1 cellular context compared by ENCODE assay signal in genomic region chr1:3992103-3992556, GRCh38.
TF ChIP-seq lines count a peak whose summit lies in the region.

No MANE protein-coding gene starts in this region.

TF ChIP-seq in K562, 482 proteins besides CTCF, POLR2A, EP300 and RAD21 (continued from another document and continues in another):
- TF ChIP-seq JUN (IDR thresholded peaks at IDR 0.05; ENCODE audit: borderline replicate concordance, low read depth, low read length) (peak; percentile 96), JUN (CRISPR knock-in tag; IDR thresholded peaks at IDR 0.05; ENCODE audit: borderline replicate concordance) (peak; percentile 99), HINFP (tag; conservative IDR thresholded peaks at IDR 0.05; ENCODE audit: low read depth) (no peak), RBM15 (IDR thresholded peaks at IDR 0.05; ENCODE audit: insufficient read depth, low read length) (no peak), ZNF79 (CRISPR knock-in tag; IDR thresholded peaks at IDR 0.05; ENCODE audit: low read depth) (no peak), TBP (optimal IDR thresholded peaks at IDR 0.05; ENCODE audit: low read depth, low read length) (no peak), RBM17 (IDR thresholded peaks at IDR 0.05; ENCODE audit: borderline replicate concordance, low read depth, low read length) (no peak), ZNF3 (CRISPR knock-in tag; IDR thresholded peaks at IDR 0.05) (no peak), ZNF224 (CRISPR knock-in tag; IDR thresholded peaks at IDR 0.05) (no peak), POU5F1 (IDR thresholded peaks at IDR 0.05; ENCODE audit: borderline replicate concordance, low read depth, low read length, partially characterized antibody) (no peak), IRF2 (CRISPR knock-in tag; IDR thresholded peaks at IDR 0.05) (no peak; the same call in 1 of the 2 replicates), ELF4 (CRISPR knock-in tag; IDR thresholded peaks at IDR 0.05) (no peak), ZNF212 (CRISPR knock-in tag; IDR thresholded peaks at IDR 0.05) (no peak), HDAC6 (IDR thresholded peaks at IDR 0.05; ENCODE audit: low read depth, low read length) (no peak), E2F4 (CRISPR knock-in tag; IDR thresholded peaks at IDR 0.05; ENCODE audit: low read depth) (no peak), KLF16 (IDR thresholded peaks at IDR 0.05) (no peak), ZFP36 (IDR thresholded peaks at IDR 0.05; ENCODE audit: low read depth, low read length, partially characterized antibody) (no peak), CHD4 (IDR thresholded peaks at IDR 0.05; ENCODE audit: insufficient read depth, insufficient replicate concordance, low read depth, low read length, poor library complexity, severe bottlenecking) (no peak), FOXJ2 (tag; IDR thresholded peaks at IDR 0.05) (no peak), TAF15 (IDR thresholded peaks at IDR 0.05; ENCODE audit: low read depth, low read length) (no peak), RBFOX2 (IDR thresholded peaks at IDR 0.05; ENCODE audit: low read depth, low read length) (no peak), NFATC3 (IDR thresholded peaks at IDR 0.05) (peak; percentile 78; the same call in 1 of the 2 replicates), MEIS2 (IDR thresholded peaks at IDR 0.05; ENCODE audit: partially characterized antibody) (no peak), HCFC1 (IDR thresholded peaks at IDR 0.05; ENCODE audit: low read depth, low read length) (no peak), PTRF (tag; IDR thresholded peaks at IDR 0.05) (no peak), ZNF41 (CRISPR knock-in tag; conservative IDR thresholded peaks at IDR 0.05) (no peak), TFE3 (CRISPR knock-in tag; IDR thresholded peaks at IDR 0.05) (no peak), CREB5 (CRISPR knock-in tag; IDR thresholded peaks at IDR 0.05) (no peak), KHSRP (IDR thresholded peaks at IDR 0.05) (peak; percentile 99), POLR2G (IDR thresholded peaks at IDR 0.05; ENCODE audit: low read depth, low read length) (no peak), ZNF165 (CRISPR knock-in tag; IDR thresholded peaks at IDR 0.05; ENCODE audit: borderline replicate concordance) (no peak), PURB (CRISPR knock-in tag; IDR thresholded peaks at IDR 0.05; ENCODE audit: low read depth) (no peak), PPARD (CRISPR knock-in tag; IDR thresholded peaks at IDR 0.05) (no peak), SRSF3 (IDR thresholded peaks at IDR 0.05; ENCODE audit: insufficient read depth, low read length) (no peak), ZNF766 (CRISPR knock-in tag; conservative IDR thresholded peaks at IDR 0.05) (no peak), TCFL5 (CRISPR knock-in tag; conservative IDR thresholded peaks at IDR 0.05) (no peak), MECOM (CRISPR knock-in tag; IDR thresholded peaks at IDR 0.05) (no peak), IFI16 (CRISPR knock-in tag; IDR thresholded peaks at IDR 0.05) (no peak), PHF21A (IDR thresholded peaks at IDR 0.05; ENCODE audit: borderline replicate concordance, low read depth) (no peak), KAT2B (IDR thresholded peaks at IDR 0.05; ENCODE audit: low read depth, low read length) (no peak), ZNF274 (IDR thresholded peaks at IDR 0.05; ENCODE audit: borderline replicate concordance, low read depth, low read length) (no peak), RBBP5 (IDR thresholded peaks at IDR 0.05; ENCODE audit: borderline replicate concordance, insufficient read depth, low read length, poor library complexity, severe bottlenecking) (no peak), ZSCAN29 (IDR thresholded peaks at IDR 0.05) (no peak), MTF1 (CRISPR knock-in tag; IDR thresholded peaks at IDR 0.05; ENCODE audit: borderline replicate concordance) (no peak), RBM39 (optimal IDR thresholded peaks at IDR 0.05; ENCODE audit: low read depth, low read length) (no peak), CXXC5 (CRISPR knock-in tag; IDR thresholded peaks at IDR 0.05) (no peak)
- TF ChIP-seq, protein P1, sequence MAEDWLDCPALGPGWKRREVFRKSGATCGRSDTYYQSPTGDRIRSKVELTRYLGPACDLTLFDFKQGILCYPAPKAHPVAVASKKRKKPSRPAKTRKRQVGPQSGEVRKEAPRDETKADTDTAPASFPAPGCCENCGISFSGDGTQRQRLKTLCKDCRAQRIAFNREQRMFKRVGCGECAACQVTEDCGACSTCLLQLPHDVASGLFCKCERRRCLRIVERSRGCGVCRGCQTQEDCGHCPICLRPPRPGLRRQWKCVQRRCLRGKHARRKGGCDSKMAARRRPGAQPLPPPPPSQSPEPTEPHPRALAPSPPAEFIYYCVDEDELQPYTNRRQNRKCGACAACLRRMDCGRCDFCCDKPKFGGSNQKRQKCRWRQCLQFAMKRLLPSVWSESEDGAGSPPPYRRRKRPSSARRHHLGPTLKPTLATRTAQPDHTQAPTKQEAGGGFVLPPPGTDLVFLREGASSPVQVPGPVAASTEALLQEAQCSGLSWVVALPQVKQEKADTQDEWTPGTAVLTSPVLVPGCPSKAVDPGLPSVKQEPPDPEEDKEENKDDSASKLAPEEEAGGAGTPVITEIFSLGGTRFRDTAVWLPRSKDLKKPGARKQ (CRISPR knock-in tag; IDR thresholded peaks at IDR 0.05) = no peak
- TF ChIP-seq, protein P2, sequence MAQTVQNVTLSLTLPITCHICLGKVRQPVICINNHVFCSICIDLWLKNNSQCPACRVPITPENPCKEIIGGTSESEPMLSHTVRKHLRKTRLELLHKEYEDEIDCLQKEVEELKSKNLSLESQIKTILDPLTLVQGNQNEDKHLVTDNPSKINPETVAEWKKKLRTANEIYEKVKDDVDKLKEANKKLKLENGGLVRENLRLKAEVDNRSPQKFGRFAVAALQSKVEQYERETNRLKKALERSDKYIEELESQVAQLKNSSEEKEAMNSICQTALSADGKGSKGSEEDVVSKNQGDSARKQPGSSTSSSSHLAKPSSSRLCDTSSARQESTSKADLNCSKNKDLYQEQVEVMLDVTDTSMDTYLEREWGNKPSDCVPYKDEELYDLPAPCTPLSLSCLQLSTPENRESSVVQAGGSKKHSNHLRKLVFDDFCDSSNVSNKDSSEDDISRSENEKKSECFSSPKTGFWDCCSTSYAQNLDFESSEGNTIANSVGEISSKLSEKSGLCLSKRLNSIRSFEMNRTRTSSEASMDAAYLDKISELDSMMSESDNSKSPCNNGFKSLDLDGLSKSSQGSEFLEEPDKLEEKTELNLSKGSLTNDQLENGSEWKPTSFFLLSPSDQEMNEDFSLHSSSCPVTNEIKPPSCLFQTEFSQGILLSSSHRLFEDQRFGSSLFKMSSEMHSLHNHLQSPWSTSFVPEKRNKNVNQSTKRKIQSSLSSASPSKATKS (CRISPR knock-in tag; IDR thresholded peaks at IDR 0.05) = no peak
- TF ChIP-seq, protein P3, sequence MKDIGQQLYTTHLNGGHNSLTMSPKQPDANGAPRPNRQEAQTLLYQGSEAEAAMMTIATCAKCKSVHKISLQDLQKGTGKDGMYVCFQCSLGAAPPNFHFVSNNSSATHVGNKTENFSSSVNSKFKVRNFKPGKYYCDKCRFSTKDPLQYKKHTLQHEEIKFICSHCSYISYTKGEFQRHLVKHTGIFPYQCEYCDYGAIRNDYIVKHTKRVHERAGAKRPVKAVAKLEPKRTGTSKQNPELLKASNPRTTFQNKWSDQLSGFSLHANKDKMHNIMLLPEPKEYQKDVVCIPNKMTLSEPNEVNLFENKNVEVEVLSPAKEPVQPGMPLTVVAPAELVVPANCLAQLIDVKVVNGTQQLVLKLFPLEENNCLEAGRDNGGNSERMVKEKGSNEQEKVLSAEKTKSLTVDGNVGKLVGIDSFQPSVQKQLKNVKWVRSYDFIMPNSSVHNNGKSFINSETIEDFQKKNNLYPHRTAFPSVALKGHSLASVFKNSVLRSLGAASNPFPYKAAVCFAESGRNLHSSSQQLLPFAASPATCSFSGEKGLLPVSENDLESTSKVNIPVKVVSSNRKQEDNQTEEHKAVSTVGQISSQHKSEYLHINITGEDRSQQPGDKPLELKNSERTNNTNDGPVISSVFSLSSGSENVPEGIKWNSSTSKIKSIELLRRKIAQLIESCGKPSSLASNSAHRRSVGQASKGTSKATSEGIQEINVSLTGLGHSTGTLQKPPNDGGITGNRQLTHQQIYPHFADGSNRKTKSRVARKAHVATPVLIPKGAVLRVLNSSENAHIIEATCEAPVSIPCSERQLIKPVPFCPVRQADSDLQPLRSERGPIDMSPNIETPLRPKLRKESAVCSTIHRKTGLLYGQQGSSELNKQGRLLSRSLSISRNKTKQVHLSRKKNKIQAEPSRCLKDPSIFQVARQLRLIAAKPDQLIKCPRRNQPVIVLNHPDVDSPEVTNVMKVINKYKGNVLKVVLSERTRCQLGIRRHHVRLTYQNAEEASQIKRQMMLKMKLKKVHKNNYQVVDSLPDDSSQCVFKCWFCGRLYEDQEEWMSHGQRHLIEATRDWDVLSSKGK (CRISPR knock-in tag; IDR thresholded peaks at IDR 0.05) = no peak
- TF ChIP-seq, protein P4, sequence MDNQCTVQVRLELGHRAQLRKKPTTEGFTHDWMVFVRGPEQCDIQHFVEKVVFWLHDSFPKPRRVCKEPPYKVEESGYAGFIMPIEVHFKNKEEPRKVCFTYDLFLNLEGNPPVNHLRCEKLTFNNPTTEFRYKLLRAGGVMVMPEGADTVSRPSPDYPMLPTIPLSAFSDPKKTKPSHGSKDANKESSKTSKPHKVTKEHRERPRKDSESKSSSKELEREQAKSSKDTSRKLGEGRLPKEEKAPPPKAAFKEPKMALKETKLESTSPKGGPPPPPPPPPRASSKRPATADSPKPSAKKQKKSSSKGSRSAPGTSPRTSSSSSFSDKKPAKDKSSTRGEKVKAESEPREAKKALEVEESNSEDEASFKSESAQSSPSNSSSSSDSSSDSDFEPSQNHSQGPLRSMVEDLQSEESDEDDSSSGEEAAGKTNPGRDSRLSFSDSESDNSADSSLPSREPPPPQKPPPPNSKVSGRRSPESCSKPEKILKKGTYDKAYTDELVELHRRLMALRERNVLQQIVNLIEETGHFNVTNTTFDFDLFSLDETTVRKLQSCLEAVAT (IDR thresholded peaks at IDR 0.05) = 0 out of 4 replicates have a peak, but pooled peaks of 1 of the 2 experiments have one; percentile 30
- TF ChIP-seq, protein P5, sequence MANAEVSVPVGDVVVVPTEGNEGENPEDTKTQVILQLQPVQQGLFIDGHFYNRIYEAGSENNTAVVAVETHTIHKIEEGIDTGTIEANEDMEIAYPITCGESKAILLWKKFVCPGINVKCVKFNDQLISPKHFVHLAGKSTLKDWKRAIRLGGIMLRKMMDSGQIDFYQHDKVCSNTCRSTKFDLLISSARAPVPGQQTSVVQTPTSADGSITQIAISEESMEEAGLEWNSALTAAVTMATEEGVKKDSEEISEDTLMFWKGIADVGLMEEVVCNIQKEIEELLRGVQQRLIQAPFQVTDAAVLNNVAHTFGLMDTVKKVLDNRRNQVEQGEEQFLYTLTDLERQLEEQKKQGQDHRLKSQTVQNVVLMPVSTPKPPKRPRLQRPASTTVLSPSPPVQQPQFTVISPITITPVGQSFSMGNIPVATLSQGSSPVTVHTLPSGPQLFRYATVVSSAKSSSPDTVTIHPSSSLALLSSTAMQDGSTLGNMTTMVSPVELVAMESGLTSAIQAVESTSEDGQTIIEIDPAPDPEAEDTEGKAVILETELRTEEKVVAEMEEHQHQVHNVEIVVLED (CRISPR knock-in tag; IDR thresholded peaks at IDR 0.05) = no peak
- TF ChIP-seq, protein P6, sequence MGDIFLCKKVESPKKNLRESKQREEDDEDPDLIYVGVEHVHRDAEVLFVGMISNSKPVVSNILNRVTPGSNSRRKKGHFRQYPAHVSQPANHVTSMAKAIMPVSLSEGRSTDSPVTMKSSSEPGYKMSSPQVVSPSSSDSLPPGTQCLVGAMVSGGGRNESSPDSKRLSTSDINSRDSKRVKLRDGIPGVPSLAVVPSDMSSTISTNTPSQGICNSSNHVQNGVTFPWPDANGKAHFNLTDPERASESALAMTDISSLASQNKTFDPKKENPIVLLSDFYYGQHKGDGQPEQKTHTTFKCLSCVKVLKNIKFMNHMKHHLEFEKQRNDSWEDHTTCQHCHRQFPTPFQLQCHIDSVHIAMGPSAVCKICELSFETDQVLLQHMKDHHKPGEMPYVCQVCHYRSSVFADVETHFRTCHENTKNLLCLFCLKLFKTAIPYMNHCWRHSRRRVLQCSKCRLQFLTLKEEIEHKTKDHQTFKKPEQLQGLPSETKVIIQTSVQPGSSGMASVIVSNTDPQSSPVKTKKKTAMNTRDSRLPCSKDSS (IDR thresholded peaks at IDR 0.05; ENCODE audit: low read depth, partially characterized antibody) = no peak
